25 cellular contexts compared by ENCODE assay signal in genomic region chr2:41142463-41142862, GRCh38.
"Had no signal": no experiment of that assay in that cellular context is flagged by ENCODE, and none has a peak within 500 bp of the region (broad histone marks: within the 10 kb centered on the region; RNA-seq: fewer than 3 reads in every experiment).

No MANE protein-coding gene starts in this region.

- H3K4me1 Mint-ChIP-seq: activated naive CD4-positive, alpha-beta T cell treated with anti-CD3 and anti-CD28 coated beads, Interleukin-2, amount 10 ng/mL, durations not matched to agents 7 days and 5 days; activated naive CD8-positive, alpha-beta T cell treated with anti-CD3 and anti-CD28 coated beads for 36 hours; T-cell had no signal

- H3K27ac ChIP-seq: adrenal gland, WERI-Rb-1 had no signal

- H3K27me3 Mint-ChIP-seq: activated CD8-positive, alpha-beta T cell treated with anti-CD3 and anti-CD28 coated beads for 36 hours; activated naive CD4-positive, alpha-beta T cell treated with anti-CD3 and anti-CD28 coated beads, Interleukin-2, amount 10 ng/mL, durations not matched to agents 7 days and 5 days; activated naive CD8-positive, alpha-beta T cell treated with anti-CD3 and anti-CD28 coated beads for 36 hours; T-cell had no signal

- FAIRE-seq: RCC 7860 had no signal

- H3K9me3 Mint-ChIP-seq: activated CD8-positive, alpha-beta T cell treated with anti-CD3 and anti-CD28 coated beads for 36 hours; activated naive CD4-positive, alpha-beta T cell treated with anti-CD3 and anti-CD28 coated beads, Interleukin-2, amount 10 ng/mL, durations not matched to agents 7 days and 5 days; activated naive CD8-positive, alpha-beta T cell treated with anti-CD3 and anti-CD28 coated beads for 36 hours; activated T-helper 2 cell treated with anti-CD3 and anti-CD28 coated beads, Interferon-gamma antibody, Interleukin-2, Interleukin-4, amounts not matched to agents 10 μg/mL and 5 μg/mL and 100 μg/mL, durations not matched to agents 14 hours and 24 hours and 36 hours; T-cell had no signal

- H3K27ac Mint-ChIP-seq: activated CD8-positive, alpha-beta T cell treated with anti-CD3 and anti-CD28 coated beads for 36 hours; activated naive CD4-positive, alpha-beta T cell treated with anti-CD3 and anti-CD28 coated beads, Interleukin-2, amount 10 ng/mL, durations not matched to agents 7 days and 5 days; activated naive CD8-positive, alpha-beta T cell treated with anti-CD3 and anti-CD28 coated beads for 36 hours; activated T-cell treated with anti-CD3 and anti-CD28 coated beads, Interleukin-2, amount 50 U/mL, for 72 hours; activated T-helper 2 cell treated with anti-CD3 and anti-CD28 coated beads, Interferon-gamma antibody, Interleukin-2, Interleukin-4, amounts not matched to agents 10 μg/mL and 5 μg/mL and 100 μg/mL, durations not matched to agents 14 hours and 24 hours and 36 hours; T-cell had no signal

- H3K36me3 ChIP-seq: adrenal gland, MG63, WERI-Rb-1 had no signal

- H3K36me3 Mint-ChIP-seq: activated naive CD4-positive, alpha-beta T cell treated with anti-CD3 and anti-CD28 coated beads, Interleukin-2, amount 10 ng/mL, durations not matched to agents 7 days and 5 days; activated naive CD8-positive, alpha-beta T cell treated with anti-CD3 and anti-CD28 coated beads for 36 hours; T-cell had no signal

- H3K9me3 ChIP-seq: adrenal gland, MG63 had no signal

- DNase-seq: activated CD4-positive, alpha-beta T cell treated with anti-CD3 and anti-CD28 coated beads for 4 hours; activated CD8-positive, alpha-beta memory T cell treated with anti-CD3 and anti-CD28 coated beads, Interleukin-2, amount 50 U/mL, for 4 hours; activated CD8-positive, alpha-beta T cell treated with anti-CD3 and anti-CD28 coated beads for 36 hours; activated gamma-delta T cell treated with Interleukin-2 at 50 U/mL for 16 hours; activated naive CD4-positive, alpha-beta T cell treated with anti-CD3 and anti-CD28 coated beads, Interleukin-2, amount 10 ng/mL, durations not matched to agents 7 days and 5 days; activated naive CD8-positive, alpha-beta T cell treated with anti-CD3 and anti-CD28 coated beads for 36 hours; activated T-cell treated with anti-CD3 and anti-CD28 coated beads, Interleukin-2, amount 50 U/mL, for 72 hours; adrenal gland; anterior cingulate cortex; caudate nucleus; MG63; MV-4-11; NCI-H1105; NCI-H1436; NCI-H187 treated with DMSO at 0.1 percent for 48 hours; NCI-H2081 treated with DMSO at 0.1 percent for 48 hours; NCI-H446; NCI-H524 treated with DMSO at 0.1 percent for 48 hours; SHP77 treated with DMSO at 0.1 percent for 48 hours; T-cell; T-helper 2 cell; T1000; WERI-Rb-1 had no signal

- H3K4me3 ChIP-seq: adrenal gland, MG63 had no signal

- ATAC-seq: activated CD8-positive, alpha-beta T cell treated with anti-CD3 and anti-CD28 coated beads for 36 hours; activated T-cell treated with anti-CD3 and anti-CD28 coated beads, Interleukin-2, amount 50 U/mL, for 72 hours; T-cell had no signal

- H3K4me3 Mint-ChIP-seq: activated CD8-positive, alpha-beta T cell treated with anti-CD3 and anti-CD28 coated beads for 36 hours; activated naive CD4-positive, alpha-beta T cell treated with anti-CD3 and anti-CD28 coated beads, Interleukin-2, amount 10 ng/mL, durations not matched to agents 7 days and 5 days; activated naive CD8-positive, alpha-beta T cell treated with anti-CD3 and anti-CD28 coated beads for 36 hours; activated T-cell treated with anti-CD3 and anti-CD28 coated beads, Interleukin-2, amount 50 U/mL, for 72 hours; T-cell had no signal

- H3K27me3 ChIP-seq: adrenal gland, MG63 had no signal
